Comparison of ENCODE assay signal across 8 cellular contexts in genomic region chr5:14665110-14665822, GRCh38. TPM values are rescaled to one million over a fixed set of nuclear protein-coding genes. Genes with fewer than 3 reads are reported as not detected.
DNase-seq lines count a peak whose midpoint lies in the region; ATAC-seq, FAIRE-seq and TF ChIP-seq lines count a peak whose summit lies in the region.

No MANE protein-coding gene starts in this region.

- no peaks in the 10 kb centered on the region for H3F3A ChIP-seq in PC-3 (ENCODE audit: low read length, unreplicated experiment)

- dilution Hi-C loops in mammary epithelial cell (cut with HindIII; ENCODE audit: low sequenced_read_pairs): no loop called here

- H3K36me3 ChIP-seq in Caco-2 (ENCODE audit: control insufficient read depth, insufficient read depth, low read length) (no peaks in the 10 kb centered on the region), HAP-1 (replicated peaks) (no peaks in the 10 kb centered on the region), PC-3 (ENCODE audit: low read depth, low read length) (no peaks in the 10 kb centered on the region; the same call in 1 of the 2 replicates), mammary epithelial cell (ENCODE audit: insufficient read depth, low read length) (no peaks in the 10 kb centered on the region), kidney (ENCODE audit: control insufficient read depth in 1 of 2, insufficient read depth in 2 of 2, low read length in 2 of 2) (no peaks in the 10 kb centered on the region)

- H3K79me2 ChIP-seq in PC-3 (ENCODE audit: low read length): peaks cover 71% of the 10 kb centered on the region
- peaks cover 75% of the 10 kb centered on the region for H3K79me2 ChIP-seq in mammary epithelial cell (ENCODE audit: insufficient read depth, low read length)

- H4K20me1 ChIP-seq in PC-3 (ENCODE audit: low read length) (peaks cover 17% of the 10 kb centered on the region), mammary epithelial cell (ENCODE audit: insufficient read depth, low read length) (no peaks in the 10 kb centered on the region)

- peak in 1 of 2 experiments; percentile 20 for TF ChIP-seq CTCF in Caco-2 (IDR thresholded peaks at IDR 0.05; ENCODE audit: insufficient read depth in 1 of 2, low read depth in 1 of 2, low read length in 1 of 2, severe bottlenecking in 1 of 2, unreplicated experiment in 1 of 2)
- TF ChIP-seq CTCF in PC-3 (conservative IDR thresholded peaks at IDR 0.05; ENCODE audit: low read depth, low read length): peak; percentile 28; the same call in 1 of the 2 replicates
- peak in 1 of 2 donors; percentile 3 for TF ChIP-seq CTCF in mammary epithelial cell (conservative IDR thresholded peaks at IDR 0.05 in 1 of 2, IDR thresholded peaks at IDR 0.05 in 1 of 2; ENCODE audit: extremely low read depth in 1 of 2, insufficient read depth in 1 of 2, low read depth in 1 of 2, low read length in 2 of 2)
- peak; percentile 4 for TF ChIP-seq CTCF in kidney (IDR thresholded peaks at IDR 0.05; ENCODE audit: borderline replicate concordance, extremely low read depth, insufficient read depth)

- peak overlapping the region; percentile 61 for H2AFZ ChIP-seq in PC-3 (ENCODE audit: low read length)
- peak overlapping the region; percentile 75 for H2AFZ ChIP-seq in mammary epithelial cell (ENCODE audit: low read depth, low read length)

- peak overlapping the region; percentile 86 for H3K4me3 Mint-ChIP-seq in Caco-2 (ENCODE audit: unreplicated experiment)

- no peaks in the 10 kb centered on the region for H3K9me2 ChIP-seq in PC-3 (replicated peaks; ENCODE audit: low read length)

- H3K4me3 ChIP-seq in Caco-2 (ENCODE audit: low read depth, low read length) (peak overlapping the region; percentile 74), HAP-1 (peak overlapping the region; percentile 56), PC-3 (ENCODE audit: low read length) (peak overlapping the region; percentile 73), mammary epithelial cell (replicated peaks in 1 of 3; ENCODE audit: insufficient read depth in 1 of 3, low read depth in 2 of 3, low read length in 3 of 3) (peak overlapping the region; percentile 57 to 81 (median 68)), kidney (ENCODE audit: low read length in 2 of 2) (peak overlapping the region; percentile 68 to 89)

- peak overlapping the region; percentile 70 for H3K9ac ChIP-seq in PC-3 (ENCODE audit: low read length)
- peak overlapping the region; percentile 80 for H3K9ac ChIP-seq in mammary epithelial cell (ENCODE audit: insufficient read depth, low read length)
- peak overlapping the region; percentile 35 to 68 for H3K9ac ChIP-seq in kidney (ENCODE audit: low read length in 2 of 2)

- H3K4me1 ChIP-seq in Caco-2 (peaks cover 20% of the 10 kb centered on the region), HAP-1 (peaks cover 16% of the 10 kb centered on the region), PC-3 (ENCODE audit: insufficient read depth, low read length) (peaks cover 49% of the 10 kb centered on the region), mammary epithelial cell (ENCODE audit: insufficient read depth, low read length) (peaks cover 40% of the 10 kb centered on the region), kidney (ENCODE audit: control insufficient read depth in 1 of 2, insufficient read depth in 1 of 2, low read depth in 1 of 2, low read length in 2 of 2) (peaks cover 12 to 28% of the 10 kb centered on the region in 2 donors)

- intact Hi-C loops in Caco-2 (cut with micrococcal nuclease; ENCODE audit: unreplicated experiment) (no loop called here), PC-3 (cut with micrococcal nuclease) (no loop called here), mammary epithelial cell (cut with micrococcal nuclease) (no loop called here), kidney (cut with DNase I) (no loop called here)

- H3K27ac Mint-ChIP-seq in Caco-2 (ENCODE audit: unreplicated experiment): peak overlapping the region; percentile 61

- in situ Hi-C loops in HAP-1 (cut with MboI; ENCODE audit: low sequenced_read_pairs): no loop called here
- in situ Hi-C loops in mammary epithelial cell (cut with MboI; ENCODE audit: low sequenced_read_pairs in 2 of 2): loop anchor here in 1 of 2 donors (25.0 kb wide), 1 partner anchor 678 kb away; no protein-coding TSS in a partner anchor

- H3K4me2 ChIP-seq in PC-3 (ENCODE audit: low read length) (peak overlapping the region; percentile 91), mammary epithelial cell (ENCODE audit: insufficient read depth, low read depth, low read length) (peak overlapping the region; percentile 89)

- H3K27me3 ChIP-seq in Caco-2 (replicated peaks; ENCODE audit: control insufficient read depth, insufficient read depth, low read length): no peaks in the 10 kb centered on the region
- H3K27me3 ChIP-seq in HAP-1 (ENCODE audit: low read depth): no peaks in the 10 kb centered on the region
- H3K27me3 ChIP-seq in PC-3 (ENCODE audit: low read length): no peaks in the 10 kb centered on the region
- H3K27me3 ChIP-seq in mammary epithelial cell (ENCODE audit: insufficient read depth, low read length): no peaks in the 10 kb centered on the region

- peaks cover 16% of the 10 kb centered on the region for H3K36me3 Mint-ChIP-seq in Caco-2 (ENCODE audit: insufficient read depth, unreplicated experiment)

- TSS peak; percentile 50 for BruUV-seq in Caco-2 (replicated peaks; lab: Mats Ljungman, UMichigan)
- TSS peak; percentile 66 for BruUV-seq in PC-3 (replicated peaks; lab: Mats Ljungman, UMichigan)
- TSS peak; percentile 39 for BruUV-seq in mammary epithelial cell (replicated peaks; lab: Mats Ljungman, UMichigan)

- CTCF ChIA-PET in Caco-2 (lab: Charles Lee) (no interaction called here), PC-3 (lab: Charles Lee) (no interaction called here), mammary epithelial cell (lab: Charles Lee; ENCODE audit: low non-redundant PET) (no interaction called here)

- WGBS in mammary epithelial cell (ENCODE audit: low coverage, missing lambda C conversion rate): 4% methylated on average over 9 of the region's 20 CpGs

- FAIRE-seq in kidney (lab: Jason Lieb, UNC): no peak

- no peaks in the 10 kb centered on the region for H3K27me3 Mint-ChIP-seq in Caco-2 (ENCODE audit: insufficient read depth, unreplicated experiment)

- H3K4me1 Mint-ChIP-seq in Caco-2 (ENCODE audit: low read depth, unreplicated experiment): peaks cover 26% of the 10 kb centered on the region

- H3K9me3 Mint-ChIP-seq in Caco-2 (ENCODE audit: unreplicated experiment): no peaks in the 10 kb centered on the region

- H3K27ac ChIP-seq in PC-3 (ENCODE audit: low read length): no peak overlapping the region
- H3K27ac ChIP-seq in mammary epithelial cell (ENCODE audit: insufficient read depth, low read depth, low read length): peak overlapping the region; percentile 74
- peak overlapping the region; percentile 73 to 87 for H3K27ac ChIP-seq in kidney (ENCODE audit: low read depth in 2 of 2, low read length in 2 of 2)

- ATAC-seq in PC-3 (peak; percentile 16), GM18870 (IDR thresholded peaks at IDR 0.05; ENCODE audit: unreplicated experiment) (no peak)
- ATAC-seq in activated CD4-positive, CD25-positive, alpha-beta regulatory T cell treated with anti-CD3 and anti-CD28 coated beads, Interleukin-2, amount 50 U/mL, for 24 hours: no peak

- DNase-seq in Caco-2 (peak; percentile 67), HAP-1 (ENCODE audit: low spot score in 2 of 2) (peak in 1 of 2 experiments; percentile 42), PC-3 (peak; percentile 59), mammary epithelial cell (peak; percentile 39), kidney (no peak)
- peak; percentile 35 to 36 for DNase-seq in stimulated activated CD4-positive, alpha-beta T cell treated with anti-CD3 and anti-CD28 coated beads, Interleukin-2, amount 100 ng/mL, for 24 hours

- POLR2A ChIA-PET in Caco-2 (lab: Charles Lee) (no interaction called here), PC-3 (lab: Charles Lee; ENCODE audit: unreplicated experiment) (no interaction called here)

- H3K9me3 ChIP-seq in Caco-2: no peaks in the 10 kb centered on the region
- H3K9me3 ChIP-seq in HAP-1: no peaks in the 10 kb centered on the region
- H3K9me3 ChIP-seq in PC-3 (ENCODE audit: low read length): no peaks in the 10 kb centered on the region
- H3K9me3 ChIP-seq in mammary epithelial cell (replicated peaks; ENCODE audit: insufficient read depth, low read length): no peaks in the 10 kb centered on the region
- no peaks in the 10 kb centered on the region for H3K9me3 ChIP-seq in kidney (ENCODE audit: control insufficient read depth in 1 of 2, low read length in 2 of 2)

RNA-seq across cellular contexts. Expression of gene OTULIN, which starts 0.7 kb away (rescaled TPM):
- total RNA-seq in Caco-2 (2022) (38.6 and 42.6 TPM in 2 replicates), PC-3 (2014; rRNA removed) (22.4 and 26.7 TPM in 2 replicates), mammary epithelial cell (10 to 100 TPM; 45.6 to 56.0 TPM), kidney (28.4 TPM)
- polyA plus RNA-seq in mammary epithelial cell (13.7 TPM), kidney (ENCODE audit: insufficient read depth, low read depth, low replicate concordance) (9.0 TPM)
- 11.3 TPM for polyA minus RNA-seq in mammary epithelial cell
